In the genomic region with DNA sequence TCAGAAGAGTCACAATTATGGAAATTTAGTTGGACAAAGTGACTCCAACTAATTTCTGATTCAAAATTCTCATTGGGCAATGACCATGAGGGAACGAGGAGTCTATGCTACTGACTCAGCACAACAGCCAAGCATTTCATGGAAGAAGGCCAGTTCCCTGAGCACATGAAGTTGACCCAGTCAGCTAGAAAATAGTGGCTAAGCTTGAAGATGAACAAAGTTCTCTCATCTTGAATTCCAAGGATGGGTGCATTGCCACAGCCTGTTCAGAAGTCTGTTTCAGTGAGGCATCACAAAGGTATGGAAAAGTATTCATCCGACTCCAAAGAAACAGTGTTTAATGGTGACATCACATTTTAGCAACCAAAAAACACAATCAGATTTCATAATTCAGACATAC, we compare ENCODE assay signal across 23 cellular contexts.
A peak's percentile ranks its signal among the peaks of the same experiment; 100 is the strongest.
DNase-seq lines count a peak whose midpoint lies in the region; ATAC-seq and TF ChIP-seq lines count a peak whose summit lies in the region.
"Had no signal": no experiment of that assay in that cellular context is flagged by ENCODE, and none has a peak within 500 bp of the region (broad histone marks: within the 10 kb centered on the region; RNA-seq: fewer than 3 reads in every experiment).

No MANE protein-coding gene starts in this region.

- H3K4me3 ChIP-seq in fibroblast of villous mesenchyme (ENCODE audit: low read depth, low read length), result no peak overlapping the region
- H3K4me3 ChIP-seq: dorsolateral prefrontal cortex, left lung, mucosa of descending colon, skin epidermis, transverse colon had no signal

- no peak for ATAC-seq in HG03469 (IDR thresholded peaks at IDR 0.05; ENCODE audit: unreplicated experiment)
- no peak for ATAC-seq in HG03097 (IDR thresholded peaks at IDR 0.05; ENCODE audit: low FRiP score, unreplicated experiment)
- no peak for ATAC-seq in activated T-cell treated with anti-CD3 and anti-CD28 coated beads, Interleukin-2, amount 50 U/mL, for 72 hours (replicated peaks in 1 of 2)
- ATAC-seq: left lung; mucosa of descending colon; stimulated activated naive CD8-positive, alpha-beta T cell treated with anti-CD3 and anti-CD28 coated beads, Interleukin-15, amount 100 ng/mL, for 72 hours had no signal

- no peak overlapping the region for H3K4me3 Mint-ChIP-seq in activated T-cell treated with anti-CD3 and anti-CD28 coated beads, Interleukin-2, amount 50 U/mL, for 72 hours
- H3K4me3 Mint-ChIP-seq: activated naive CD8-positive, alpha-beta T cell; CD4-positive, alpha-beta T cell; stimulated activated naive CD8-positive, alpha-beta T cell treated with anti-CD3 and anti-CD28 coated beads, Interleukin-15, amount 100 ng/mL, for 72 hours had no signal

- DNase-seq in HS-5 (ENCODE audit: low read depth), result peak; percentile 95
- peak; percentile 80 for DNase-seq in astrocyte of the hippocampus (ENCODE audit: low read depth, low spot score)
- DNase-seq in fibroblast of villous mesenchyme (ENCODE audit: low read depth), result peak; percentile 11
- DNase-seq in putamen (ENCODE audit: low spot score), result peak; percentile 33
- no peak for DNase-seq in DMS 273 treated with DMSO at 0.1 percent for 48 hours (lab: John Stamatoyannopoulos, UW)
- DNase-seq in activated T-cell treated with anti-CD3 and anti-CD28 coated beads, Interleukin-2, amount 50 U/mL, for 72 hours, result no peak
- DNase-seq: activated T-cell treated with anti-CD3 and anti-CD28 coated beads, Interleukin-2, amount 50 U/mL, for 48 hours; CD4-positive, alpha-beta T cell; DMS153; dorsolateral prefrontal cortex; left lung; mucosa of descending colon; NCI-H1436; NCI-H524 treated with DMSO at 0.1 percent for 48 hours; RPMI8226; stimulated activated CD4-positive, alpha-beta T cell treated with anti-CD3 and anti-CD28 coated beads, Interleukin-4, amount 100 ng/mL, for 24 hours; stimulated activated naive CD8-positive, alpha-beta T cell treated with anti-CD3 and anti-CD28 coated beads, Interleukin-15, amount 100 ng/mL, for 72 hours; transverse colon had no signal

- no peaks in the 10 kb centered on the region for H3K36me3 Mint-ChIP-seq in activated T-cell treated with anti-CD3 and anti-CD28 coated beads, Interleukin-2, amount 50 U/mL, for 72 hours (ENCODE audit: insufficient read depth in 2 of 2)
- H3K36me3 Mint-ChIP-seq: activated naive CD8-positive, alpha-beta T cell had no signal

- H3K9me3 Mint-ChIP-seq in activated T-cell treated with anti-CD3 and anti-CD28 coated beads, Interleukin-2, amount 50 U/mL, for 72 hours, result peaks cover 0 to 3% of the 10 kb centered on the region in 2 donors
- H3K9me3 Mint-ChIP-seq: CD4-positive, alpha-beta T cell had no signal

- H3K27ac Mint-ChIP-seq in activated T-cell treated with anti-CD3 and anti-CD28 coated beads, Interleukin-2, amount 50 U/mL, for 72 hours, result no peak overlapping the region
- H3K27ac Mint-ChIP-seq: activated naive CD8-positive, alpha-beta T cell; CD4-positive, alpha-beta T cell; progenitor cell of endocrine pancreas; stimulated activated naive CD8-positive, alpha-beta T cell treated with anti-CD3 and anti-CD28 coated beads, Interleukin-15, amount 100 ng/mL, for 72 hours had no signal

- H3K27me3 Mint-ChIP-seq in activated T-cell treated with anti-CD3 and anti-CD28 coated beads, Interleukin-2, amount 50 U/mL, for 72 hours (ENCODE audit: low read depth), result no peaks in the 10 kb centered on the region
- H3K27me3 Mint-ChIP-seq: activated naive CD8-positive, alpha-beta T cell; CD4-positive, alpha-beta T cell; progenitor cell of endocrine pancreas; stimulated activated naive CD8-positive, alpha-beta T cell treated with anti-CD3 and anti-CD28 coated beads, Interleukin-15, amount 100 ng/mL, for 72 hours had no signal

- no peaks in the 10 kb centered on the region for H3K4me1 Mint-ChIP-seq in activated T-cell treated with anti-CD3 and anti-CD28 coated beads, Interleukin-2, amount 50 U/mL, for 72 hours (ENCODE audit: low read depth)
- H3K4me1 Mint-ChIP-seq: stimulated activated naive CD8-positive, alpha-beta T cell treated with anti-CD3 and anti-CD28 coated beads, Interleukin-15, amount 100 ng/mL, for 72 hours had no signal

- TF ChIP-seq CTCF in fibroblast of villous mesenchyme (IDR thresholded peaks at IDR 0.05; ENCODE audit: insufficient read depth, low read depth, low read length), result no peak

Comparison
In these comparisons a context has a peak if more than half of its experiments do, and no peak if none do; other contexts are left out.
1. DNase-seq: peak in HS-5 (single experiment), astrocyte of the hippocampus (single experiment), fibroblast of villous mesenchyme (single experiment) and putamen (single experiment); none in DMS 273 treated with DMSO at 0.1 percent for 48 hours (single experiment) and activated T-cell treated with anti-CD3 and anti-CD28 coated beads, Interleukin-2, amount 50 U/mL, for 72 hours (0 of 2).